In genomic region chr11:70596091-70596490, GRCh38 we compare ENCODE assay signal across 19 cellular contexts.
DNase-seq lines count a peak whose midpoint lies in the region; ATAC-seq, FAIRE-seq and TF ChIP-seq lines count a peak whose summit lies in the region.
"Had no signal": no experiment of that assay in that cellular context is flagged by ENCODE, and none has a peak within 500 bp of the region (broad histone marks: within the 10 kb centered on the region; RNA-seq: fewer than 3 reads in every experiment).

No MANE protein-coding gene starts in this region.

- DNase-seq in kidney (peak; percentile 50), psoas muscle (no peak), GDM1 (lab: John Stamatoyannopoulos, UW) (no peak)
- DNase-seq in NK-92 treated with Interleukin-12 subunit alpha and Interleukin-12 subunit beta, amount 100 ng/mL, for 24 hours (lab: John Stamatoyannopoulos, UW): no peak
- DNase-seq: AML-193; Calu3; CD8-positive, alpha-beta T cell; DND-41; H9; IMR-90 had no signal

- peak in 3 of 4 donors; percentile 75 to 87 (median 79) for ATAC-seq in psoas muscle
- ATAC-seq in GM19452 (IDR thresholded peaks at IDR 0.05; ENCODE audit: unreplicated experiment): no peak
- no peak for ATAC-seq in HG03196 (IDR thresholded peaks at IDR 0.05; ENCODE audit: unreplicated experiment)
- ATAC-seq: A549; CD8-positive, alpha-beta T cell; K562 had no signal

- H3K4me3 ChIP-seq in BLaER1 (no peak overlapping the region), HUES6 (ENCODE audit: low read depth, low read length) (no peak overlapping the region), kidney (ENCODE audit: low read length in 2 of 2) (no peak overlapping the region), psoas muscle (no peak overlapping the region)
- H3K4me3 ChIP-seq: A549, K562 had no signal

- H3K9me3 ChIP-seq in BLaER1: no peaks in the 10 kb centered on the region
- H3K9me3 ChIP-seq in HUES6 (ENCODE audit: control insufficient read depth, insufficient read depth, low read depth, low read length): no peaks in the 10 kb centered on the region
- no peaks in the 10 kb centered on the region for H3K9me3 ChIP-seq in kidney (ENCODE audit: control insufficient read depth in 1 of 2, low read length in 2 of 2)
- H3K9me3 ChIP-seq in psoas muscle: no peaks in the 10 kb centered on the region
- H3K9me3 ChIP-seq: A549 had no signal

- no peak for FAIRE-seq in kidney (lab: Jason Lieb, UNC)
- FAIRE-seq: A549, G401.6, H1, K562 had no signal

- H3K9ac ChIP-seq in BLaER1 (no peak overlapping the region), HUES6 (ENCODE audit: low read length) (peak overlapping the region; percentile 5), kidney (ENCODE audit: low read length in 2 of 2) (no peak overlapping the region)

- peaks cover 47% of the 10 kb centered on the region for H3K4me1 ChIP-seq in BLaER1
- peaks cover 4% of the 10 kb centered on the region; the same call in 1 of the 2 replicates for H3K4me1 ChIP-seq in HUES6 (ENCODE audit: control insufficient read depth, insufficient read depth, low read length)
- no peaks in the 10 kb centered on the region for H3K4me1 ChIP-seq in kidney (ENCODE audit: control insufficient read depth in 1 of 2, insufficient read depth in 1 of 2, low read depth in 1 of 2, low read length in 2 of 2)
- H3K4me1 ChIP-seq in psoas muscle: peaks cover 13% of the 10 kb centered on the region
- H3K4me1 ChIP-seq: A549 had no signal

- no peak for TF ChIP-seq CTCF in kidney (IDR thresholded peaks at IDR 0.05; ENCODE audit: borderline replicate concordance, extremely low read depth, insufficient read depth)
- no peak for TF ChIP-seq CTCF in psoas muscle (IDR thresholded peaks at IDR 0.05)

- H3K36me3 ChIP-seq in BLaER1: no peaks in the 10 kb centered on the region
- H3K36me3 ChIP-seq in HUES6 (ENCODE audit: control insufficient read depth, insufficient read depth, low read length): no peaks in the 10 kb centered on the region
- no peaks in the 10 kb centered on the region for H3K36me3 ChIP-seq in kidney (ENCODE audit: control insufficient read depth in 1 of 2, insufficient read depth in 2 of 2, low read length in 2 of 2)
- H3K36me3 ChIP-seq in psoas muscle (ENCODE audit: insufficient read depth in 1 of 2, low read depth in 1 of 2): no peaks in the 10 kb centered on the region

- 37 to 51% (median 41%) methylated on average over 9 of the region's 9 CpGs for WGBS in psoas muscle, 3 donors

- intact Hi-C loops in kidney (cut with DNase I): no loop called here
- intact Hi-C loops in psoas muscle (cut with DNase I): no loop called here

- no peak overlapping the region for H3K27ac ChIP-seq in BLaER1
- H3K27ac ChIP-seq in HUES6 (ENCODE audit: low read depth, low read length): no peak overlapping the region
- no peak overlapping the region for H3K27ac ChIP-seq in kidney (ENCODE audit: low read depth in 2 of 2, low read length in 2 of 2)
- peak overlapping the region; percentile 25 for H3K27ac ChIP-seq in psoas muscle
- H3K27ac ChIP-seq: 22Rv1, A549 had no signal

- no peaks in the 10 kb centered on the region for H4K20me1 ChIP-seq in BLaER1

- peaks cover 18% of the 10 kb centered on the region; the same call in 1 of the 2 replicates for H3K27me3 ChIP-seq in BLaER1
- H3K27me3 ChIP-seq in HUES6 (ENCODE audit: control insufficient read depth, insufficient read depth, low read length): no peaks in the 10 kb centered on the region
- H3K27me3 ChIP-seq in psoas muscle (ENCODE audit: insufficient read depth in 3 of 3, low read length in 2 of 3): no peaks in the 10 kb centered on the region

- peak overlapping the region; percentile 67; the same call in 1 of the 2 replicates for H3K4me2 ChIP-seq in BLaER1
- H3K4me2 ChIP-seq: A549 had no signal

Comparison
In these comparisons a context has a peak if more than half of its experiments do, and no peak if none do; other contexts are left out.
1. ATAC-seq: peak in psoas muscle (3 of 4); none in GM19452 (single experiment) and HG03196 (single experiment).